In the genomic region with DNA sequence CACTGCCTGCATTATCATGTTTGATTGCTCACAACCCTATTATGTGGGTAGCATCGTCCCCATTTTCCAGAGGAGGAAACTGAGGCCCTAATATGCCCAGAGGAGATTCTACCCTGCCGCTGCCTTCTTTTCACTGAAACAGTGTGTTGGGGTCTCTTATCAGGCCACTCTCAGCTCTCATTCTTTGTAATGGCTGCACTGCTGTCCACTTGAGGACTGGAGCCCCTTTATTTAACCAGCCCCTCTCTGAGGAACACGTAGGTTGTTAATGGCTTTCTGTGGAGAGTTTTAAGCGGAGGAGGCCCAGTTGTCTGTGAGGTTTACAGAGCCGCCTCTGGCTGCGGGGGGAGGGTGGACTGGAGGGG, we compare ENCODE assay signal across 21 cellular contexts. TPM values are rescaled to one million over a fixed set of nuclear protein-coding genes. Genes with fewer than 3 reads are reported as not detected.
DNase-seq lines count a peak whose midpoint lies in the region; ATAC-seq, FAIRE-seq and TF ChIP-seq lines count a peak whose summit lies in the region.
"Had no signal": no experiment of that assay in that cellular context is flagged by ENCODE, and none has a peak within 500 bp of the region (broad histone marks: within the 10 kb centered on the region; RNA-seq: fewer than 3 reads in every experiment).

No MANE protein-coding gene starts in this region.

- no peak overlapping the region for H3K4me3 ChIP-seq in Caco-2 (ENCODE audit: low read depth, low read length)
- H3K4me3 ChIP-seq in Karpas-422 (ENCODE audit: low read length) = no peak overlapping the region; the same call in 1 of the 2 replicates
- H3K4me3 ChIP-seq in H1 (ENCODE audit: extremely low read depth in 1 of 4, insufficient read depth in 2 of 4, low read depth in 3 of 4, low read length in 4 of 4) = no peak overlapping the region
- H3K4me3 ChIP-seq: gastrocnemius medialis, transverse colon had no signal

- H3K9ac ChIP-seq in Karpas-422 (ENCODE audit: low read length) (peak overlapping the region; percentile 60), H1 (replicated peaks in 1 of 4; ENCODE audit: extremely low read depth in 1 of 4, low read depth in 3 of 4, low read length in 3 of 4) (no peak overlapping the region)

- H3K14ac ChIP-seq in H1 (ENCODE audit: insufficient read length) = no peak overlapping the region

- H3K79me1 ChIP-seq in H1 (ENCODE audit: low read depth, low read length) = peaks cover 2% of the 10 kb centered on the region

- FAIRE-seq in H1 (lab: Jason Lieb, UNC) = no peak
- FAIRE-seq in GM12891 (lab: Jason Lieb, UNC) = no peak

- H3K4me1 ChIP-seq in Caco-2 (peaks cover 36% of the 10 kb centered on the region), Karpas-422 (ENCODE audit: low read length) (peaks cover 79% of the 10 kb centered on the region), H1 (replicated peaks in 1 of 4; ENCODE audit: control insufficient read depth in 3 of 4, insufficient read depth in 4 of 4, low read length in 3 of 4) (peaks cover 0 to 6% (median 3%) of the 10 kb centered on the region in 4 experiments; a peak in 5 of 7 replicates)
- H3K4me1 ChIP-seq: gastrocnemius medialis had no signal

- H3K36me3 Mint-ChIP-seq in Caco-2 (ENCODE audit: insufficient read depth, unreplicated experiment) = peaks cover 93% of the 10 kb centered on the region
- H3K36me3 Mint-ChIP-seq: naive thymus-derived CD8-positive, alpha-beta T cell had no signal

- H4K20me1 ChIP-seq in Karpas-422 (ENCODE audit: insufficient read depth, low read depth, low read length) = no peaks in the 10 kb centered on the region
- H4K20me1 ChIP-seq in H1 (replicated peaks in 1 of 2; ENCODE audit: control insufficient read depth in 1 of 2, insufficient read depth in 2 of 2, low read length in 2 of 2) = peaks cover 0 to 10% of the 10 kb centered on the region in 2 experiments

- H4K5ac ChIP-seq in H1 (ENCODE audit: insufficient read length, low read depth, low read length) = no peak overlapping the region

- H3K27me3 Mint-ChIP-seq in Caco-2 (ENCODE audit: insufficient read depth, unreplicated experiment) = no peaks in the 10 kb centered on the region
- H3K27me3 Mint-ChIP-seq: naive thymus-derived CD8-positive, alpha-beta T cell; stimulated activated naive CD8-positive, alpha-beta T cell treated with anti-CD3 and anti-CD28 coated beads, Interleukin-15, amount 100 ng/mL, for 72 hours had no signal

- no peak overlapping the region for H2BK120ac ChIP-seq in H1 (replicated peaks; ENCODE audit: low read depth, low read length)

- H3K4me1 Mint-ChIP-seq in Caco-2 (ENCODE audit: low read depth, unreplicated experiment) = peaks cover 31% of the 10 kb centered on the region

- no peaks in the 10 kb centered on the region for H3K23me2 ChIP-seq in H1 (ENCODE audit: low read depth, low read length)

- no peak overlapping the region for H2AFZ ChIP-seq in Karpas-422 (ENCODE audit: low read length)
- H2AFZ ChIP-seq in H1 (ENCODE audit: low read length) = no peak overlapping the region

- TF ChIP-seq RAD21 in H1 (IDR thresholded peaks at IDR 0.05 in 1 of 2, conservative IDR thresholded peaks at IDR 0.05 in 1 of 2; ENCODE audit: low read depth in 2 of 2, low read length in 2 of 2) = no peak

- BruUV-seq in Caco-2 (replicated peaks; lab: Mats Ljungman, UMichigan) = no TSS peak

- H2BK15ac ChIP-seq in H1 (ENCODE audit: low read length) = no peak overlapping the region

- no peak overlapping the region for H3K23ac ChIP-seq in H1 (ENCODE audit: insufficient read length)

- H2AK5ac ChIP-seq in H1 (ENCODE audit: low read depth, low read length) = no peak overlapping the region

- H3K27ac Mint-ChIP-seq in Caco-2 (ENCODE audit: unreplicated experiment) = peak overlapping the region; percentile 95
- H3K27ac Mint-ChIP-seq: T-helper 1 cell treated with Interleukin-12 subunit alpha and Interleukin-12 subunit beta and Interleukin-4 antibody, amounts not matched to agents 30 μg/mL and 1 μg/mL, for 36 hours had no signal

- H3K4me2 ChIP-seq in Karpas-422 (ENCODE audit: low read depth, low read length, poor library complexity, severe bottlenecking) (peak overlapping the region; percentile 69), H1 (ENCODE audit: insufficient read depth in 1 of 2, low read depth in 2 of 2, low read length in 2 of 2) (no peak overlapping the region)

- H3K27me3 ChIP-seq in Caco-2 (replicated peaks; ENCODE audit: control insufficient read depth, insufficient read depth, low read length) (no peaks in the 10 kb centered on the region), Karpas-422 (ENCODE audit: low read length) (no peaks in the 10 kb centered on the region), H1 (replicated peaks in 1 of 4; ENCODE audit: control insufficient read depth in 3 of 4, extremely low read depth in 1 of 4, insufficient read depth in 3 of 4, low read length in 3 of 4) (no peaks in the 10 kb centered on the region)
- H3K27me3 ChIP-seq: gastrocnemius medialis, transverse colon had no signal

- 92% methylated on average over 6 of the region's 6 CpGs; no CpG with 5 or more reads in 1 of the 2 experiments for WGBS in H1 (ENCODE audit: extremely low coverage in 1 of 2, insufficient coverage in 1 of 2, insufficient read length in 1 of 2, insufficient replicate concordance in 2 of 2, low coverage in 1 of 2, low lambda C conversion rate in 2 of 2, missing lambda C conversion rate in 1 of 2), 2 experiments

- TF ChIP-seq CTCF in Caco-2 (IDR thresholded peaks at IDR 0.05; ENCODE audit: insufficient read depth in 1 of 2, low read depth in 1 of 2, low read length in 1 of 2, severe bottlenecking in 1 of 2, unreplicated experiment in 1 of 2) (no peak), H1 (IDR thresholded peaks at IDR 0.05; ENCODE audit: control extremely low read depth in 1 of 3, insufficient read depth in 1 of 3, low read depth in 1 of 3, low read length in 3 of 3) (no peak), GM10248 (IDR thresholded peaks at IDR 0.05; ENCODE audit: control extremely low read depth, extremely low read depth, low read depth, missing control alignments) (no peak)

- no peaks in the 10 kb centered on the region for H3K9me3 Mint-ChIP-seq in Caco-2 (ENCODE audit: unreplicated experiment)
- H3K9me3 Mint-ChIP-seq: naive thymus-derived CD8-positive, alpha-beta T cell; stimulated activated naive CD8-positive, alpha-beta T cell treated with anti-CD3 and anti-CD28 coated beads, Interleukin-15, amount 100 ng/mL, for 72 hours; T-helper 1 cell treated with Interleukin-12 subunit alpha and Interleukin-12 subunit beta and Interleukin-4 antibody, amounts not matched to agents 30 μg/mL and 1 μg/mL, for 36 hours had no signal

- no peak overlapping the region for H3K4me3 Mint-ChIP-seq in Caco-2 (ENCODE audit: unreplicated experiment)
- H3K4me3 Mint-ChIP-seq: naive thymus-derived CD8-positive, alpha-beta T cell; stimulated activated naive CD8-positive, alpha-beta T cell treated with anti-CD3 and anti-CD28 coated beads, Interleukin-15, amount 100 ng/mL, for 72 hours; T-helper 1 cell treated with Interleukin-12 subunit alpha and Interleukin-12 subunit beta and Interleukin-4 antibody, amounts not matched to agents 30 μg/mL and 1 μg/mL, for 36 hours had no signal

- ATAC-seq in sciatic nerve = no peak
- ATAC-seq: esophagus mucosa; gastrocnemius medialis; naive thymus-derived CD8-positive, alpha-beta T cell; stimulated activated naive CD8-positive, alpha-beta T cell treated with anti-CD3 and anti-CD28 coated beads, Interleukin-15, amount 100 ng/mL, for 72 hours had no signal

- H4K91ac ChIP-seq in H1 (replicated peaks; ENCODE audit: insufficient read length, low read length) = no peak overlapping the region

- no peak overlapping the region for H3K18ac ChIP-seq in H1 (ENCODE audit: extremely low read depth, low read length)

- no peaks in the 10 kb centered on the region for H3K9me2 ChIP-seq in Karpas-422 (replicated peaks; ENCODE audit: insufficient read depth, low read length)

- intact Hi-C loops in Caco-2 (cut with micrococcal nuclease; ENCODE audit: unreplicated experiment) (no loop called here), sciatic nerve (cut with DNase I) (no loop called here)

- H2BK5ac ChIP-seq in H1 (ENCODE audit: low read depth, low read length) = 0 out of 2 replicates have a peak overlapping the region, but pooled peaks have one; percentile 52

- no peak overlapping the region for H3K56ac ChIP-seq in H1 (replicated peaks; ENCODE audit: insufficient read length, low read depth, low read length)

- no peak overlapping the region for H2BK12ac ChIP-seq in H1 (ENCODE audit: low read depth, low read length)

- no peak overlapping the region for H4K8ac ChIP-seq in H1 (ENCODE audit: extremely low read depth, insufficient read depth, low read length)

- no peak for TF ChIP-seq POLR2A in H1 (IDR thresholded peaks at IDR 0.05; ENCODE audit: control extremely low read depth in 1 of 2, low read depth in 2 of 2, low read length in 2 of 2)
- no peak for TF ChIP-seq POLR2A in GM12891 (IDR thresholded peaks at IDR 0.05; ENCODE audit: low read depth, low read length)

- DNase-seq in Caco-2 (no peak), Karpas-422 (no peak), H1 (ENCODE audit: low read depth in 1 of 2, low spot score in 2 of 2) (no peak), sciatic nerve (ENCODE audit: low spot score) (peak; percentile 28), NCI-H2196 (lab: John Stamatoyannopoulos, UW; ENCODE audit: unreplicated experiment) (no peak), GM12891 (ENCODE audit: insufficient read length, low spot score) (no peak), GM10248 (ENCODE audit: extremely low spot score) (no peak), NCI-H1048 (lab: John Stamatoyannopoulos, UW) (no peak)
- DNase-seq: activated CD4-positive, alpha-beta T cell treated with anti-CD3 and anti-CD28 coated beads, Interleukin-2, amount 50 U/mL, for 4 hours; activated naive CD4-positive, alpha-beta T cell treated with Interleukin-2 at 50 U/mL for 16 hours; gastrocnemius medialis; MV-4-11; NCI-H1694 treated with DMSO at 0.1 percent for 48 hours; NCI-H345; NCI-H82; stimulated activated CD4-positive, alpha-beta T cell treated with anti-CD3 and anti-CD28 coated beads, Interleukin-1b, Interleukin-23, amount 100 ng/mL, for 48 hours; stimulated activated naive CD8-positive, alpha-beta T cell treated with anti-CD3 and anti-CD28 coated beads, Interleukin-15, amount 100 ng/mL, for 72 hours; transverse colon had no signal

- H3K9me3 ChIP-seq in Caco-2 (no peaks in the 10 kb centered on the region), Karpas-422 (ENCODE audit: low read length) (no peaks in the 10 kb centered on the region), H1 (ENCODE audit: insufficient read depth in 2 of 2, low read depth in 1 of 2, low read length in 1 of 2) (no peaks in the 10 kb centered on the region)
- H3K9me3 ChIP-seq: gastrocnemius medialis, transverse colon had no signal

- H3K27ac ChIP-seq in Karpas-422 (ENCODE audit: low read length) = peak overlapping the region; percentile 96
- H3K27ac ChIP-seq in H1 (ENCODE audit: low read depth, low read length) = no peak overlapping the region
- H3K27ac ChIP-seq: gastrocnemius medialis had no signal

- H3K36me3 ChIP-seq in Caco-2 (ENCODE audit: control insufficient read depth, insufficient read depth, low read length) (peaks cover 5% of the 10 kb centered on the region), Karpas-422 (ENCODE audit: insufficient read depth, low read length) (peaks cover 11% of the 10 kb centered on the region), H1 (ENCODE audit: control insufficient read depth in 2 of 4, insufficient read depth in 4 of 4, low read length in 3 of 4) (no peaks in the 10 kb centered on the region)
- H3K36me3 ChIP-seq: gastrocnemius medialis, transverse colon had no signal

- CTCF ChIA-PET in Caco-2 (lab: Charles Lee) (interaction anchor here (0.6 to 0.9 kb wide), 2 partner anchors 102 to 597 kb away, joined by 4 to 9 read pairs; no protein-coding TSS in a partner anchor), H1 (lab: Charles Lee; ENCODE audit: partially characterized antibody) (interaction anchor here (0.6 to 2.5 kb wide), 5 partner anchors 96 to 167 kb away, joined by 3 to 9 read pairs (median 4); no protein-coding TSS in a partner anchor), GM10248 (lab: Yijun Ruan, JAX) (interaction anchor here (2.0 kb wide), 1 partner anchor 27 kb away, joined by 7 read pairs; no protein-coding TSS in a partner anchor)

- H3K4ac ChIP-seq in H1 (replicated peaks; ENCODE audit: insufficient read length, low read depth, low read length) = no peak overlapping the region

- no peak for TF ChIP-seq EP300 in H1 (IDR thresholded peaks at IDR 0.05; ENCODE audit: borderline replicate concordance in 1 of 2, low read depth in 2 of 2, low read length in 2 of 2)

- POLR2A ChIA-PET in Caco-2 (lab: Charles Lee) = interaction anchor here (2.0 kb wide), 1 partner anchor 34 kb away, joined by 6 read pairs; no protein-coding TSS in a partner anchor
- POLR2A ChIA-PET in H1 (lab: Charles Lee; ENCODE audit: partially characterized antibody) = interaction anchor here (0.7 to 2.2 kb wide), 3 partner anchors 29 to 61 kb away, joined by 3 to 6 read pairs (median 3); a partner anchor contains a TSS
- POLR2A ChIA-PET in GM10248 (lab: Yijun Ruan, JAX) = no interaction called here

- H2BK20ac ChIP-seq in H1 (ENCODE audit: low read length) = peak overlapping the region; percentile 34; the same call in 1 of the 2 replicates

- H3K79me2 ChIP-seq in Karpas-422 (ENCODE audit: low read length) (0 out of 2 replicates have a peak, but pooled peaks cover under 1% of the 10 kb centered on the region), H1 (ENCODE audit: control insufficient read depth in 1 of 2, insufficient read depth in 2 of 2, low read length in 2 of 2) (no peaks in the 10 kb centered on the region; a peak in 1 of 4 replicates)

RNA-seq across cellular contexts. Expression of a gene that starts 32.5 kb away (rescaled TPM):
- total RNA-seq in Caco-2 (2022) (197 and 222 TPM in 2 replicates), sciatic nerve (23.7 TPM)
- total RNA-seq in Karpas-422 (2014; rRNA removed; shearing (Covaris generic); ENCODE audit: low replicate concordance) = 39.9 and 41.5 TPM in 2 replicates
- 28.8 and 29.8 TPM in 2 replicates for total RNA-seq in H1 (2021; fragmentation: NEBNext Ultra II Directional; extraction: Animal tissue kit (Norgen Biotek cat#: 25700))
- polyA plus RNA-seq in H1 (2011; rRNA removed) = 27.6 and 35.4 TPM in 2 replicates
- polyA plus RNA-seq in H1 (2011; cell fraction: cytosol; rRNA removed) = 25.1 TPM
- 100 TPM for polyA plus RNA-seq in H1 (2011; cell fraction: nucleus; rRNA removed)
- 19.4 to 31.2 TPM (median 26.5 TPM) in 4 replicates for polyA plus RNA-seq in H1 (2012, experiment 1 of 2)
- 20.4 TPM for polyA plus RNA-seq in H1 (2012, experiment 2 of 2)
- 17.9 TPM for polyA plus RNA-seq in H1 (2013, experiment 1 of 2)
- polyA plus RNA-seq in H1 (2013, experiment 2 of 2) = 15.1 TPM
- 28.2 and 38.4 TPM in 2 replicates for polyA minus RNA-seq in H1 (2011; rRNA and poly(A)+ RNA removed)
- polyA minus RNA-seq in H1 (2011; cell fraction: cytosol; rRNA and poly(A)+ RNA removed) = 28.6 TPM
- 41.9 TPM for polyA minus RNA-seq in H1 (2011; cell fraction: nucleus; rRNA and poly(A)+ RNA removed)
- polyA plus RNA-seq in GM12891 (2012; ENCODE audit: low read depth, missing spikeins) = 24.6 TPM
